1 cellular context compared by ENCODE assay signal in the genomic region with DNA sequence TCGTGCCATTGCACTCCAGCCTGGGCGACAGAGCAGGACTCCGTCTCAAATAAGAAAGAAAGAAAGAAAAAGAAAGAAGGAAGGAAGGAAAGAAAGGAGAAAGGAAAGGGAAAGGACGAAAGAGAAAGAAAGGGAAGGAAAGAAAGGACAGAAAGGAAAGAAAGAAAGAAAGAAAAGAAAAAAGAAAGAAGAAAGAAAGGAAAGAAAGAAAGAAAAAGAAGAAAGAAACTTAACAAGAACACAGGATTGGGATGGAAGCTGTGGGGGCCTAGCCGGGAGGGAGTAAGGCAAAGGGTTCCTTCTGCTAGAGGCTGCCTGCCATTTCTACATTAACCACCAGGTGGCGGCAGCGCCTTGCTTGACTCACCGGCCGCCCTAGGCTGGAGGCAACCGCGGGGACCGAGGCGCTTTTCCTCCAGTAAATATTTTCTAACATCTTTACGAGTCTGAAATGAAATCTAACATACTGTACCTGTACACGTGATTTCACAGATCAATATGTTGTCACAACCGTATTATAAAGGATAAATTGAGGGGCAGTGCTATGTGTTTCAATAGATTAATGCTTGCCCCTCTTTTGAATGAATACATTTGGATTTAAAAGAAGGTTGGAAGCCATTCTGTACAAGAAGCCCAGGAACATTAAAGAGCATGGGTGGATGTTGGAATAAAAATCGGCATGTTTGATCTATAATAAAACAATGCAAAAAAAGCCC.
A peak's percentile ranks its signal among the peaks of the same experiment; 100 is the strongest.
TF ChIP-seq lines count a peak whose summit lies in the region.

No MANE protein-coding gene starts in this region.

TF ChIP-seq in HepG2, 621 proteins besides CTCF, POLR2A, EP300 and RAD21 (continued from another document and continues in another):
- TF ChIP-seq HMGXB3 (CRISPR knock-in tag; IDR thresholded peaks at IDR 0.05; ENCODE audit: borderline replicate concordance) (peak; percentile 71), ZNF326 (CRISPR knock-in tag; IDR thresholded peaks at IDR 0.05; ENCODE audit: borderline replicate concordance) (no peak), HOXA5 (CRISPR knock-in tag; IDR thresholded peaks at IDR 0.05) (no peak), PPARG (CRISPR knock-in tag; conservative IDR thresholded peaks at IDR 0.05) (peak; percentile 68), NFE2L2 (IDR thresholded peaks at IDR 0.05; ENCODE audit: low read length) (0 out of 2 replicates have a peak, but pooled peaks have one; percentile 7), FOXJ3 (CRISPR knock-in tag; IDR thresholded peaks at IDR 0.05; ENCODE audit: borderline replicate concordance) (no peak), KMT2B (CRISPR knock-in tag; IDR thresholded peaks at IDR 0.05) (0 out of 2 replicates have a peak, but pooled peaks have one; percentile 43), ZFP1 (CRISPR knock-in tag; IDR thresholded peaks at IDR 0.05) (no peak), ZNF589 (CRISPR knock-in tag; conservative IDR thresholded peaks at IDR 0.05) (no peak), SRF (IDR thresholded peaks at IDR 0.05; ENCODE audit: low read depth, low read length) (no peak), ARNT (IDR thresholded peaks at IDR 0.05) (no peak), NFRKB (IDR thresholded peaks at IDR 0.05) (no peak), NFAT5 (CRISPR knock-in tag; IDR thresholded peaks at IDR 0.05) (no peak), REPIN1 (CRISPR knock-in tag; IDR thresholded peaks at IDR 0.05; ENCODE audit: borderline replicate concordance, low read depth) (0 out of 2 replicates have a peak, but pooled peaks have one; percentile 27), HOXA9 (CRISPR knock-in tag; IDR thresholded peaks at IDR 0.05; ENCODE audit: borderline replicate concordance) (no peak), ZNF629 (CRISPR knock-in tag; conservative IDR thresholded peaks at IDR 0.05) (no peak), HDAC1 (CRISPR knock-in tag; IDR thresholded peaks at IDR 0.05) (0 out of 2 replicates have a peak, but pooled peaks have one; percentile 17), ZNF205 (CRISPR knock-in tag; IDR thresholded peaks at IDR 0.05) (no peak), E2F5 (CRISPR knock-in tag; conservative IDR thresholded peaks at IDR 0.05) (no peak), BRCA1 (CRISPR knock-in tag; IDR thresholded peaks at IDR 0.05) (no peak), KDM2A (CRISPR knock-in tag; IDR thresholded peaks at IDR 0.05; ENCODE audit: borderline replicate concordance, low read depth) (peak; percentile 85; the same call in 1 of the 2 replicates), ZNF180 (CRISPR knock-in tag; IDR thresholded peaks at IDR 0.05; ENCODE audit: borderline replicate concordance, low read depth) (no peak)
- TF ChIP-seq, protein P1, sequence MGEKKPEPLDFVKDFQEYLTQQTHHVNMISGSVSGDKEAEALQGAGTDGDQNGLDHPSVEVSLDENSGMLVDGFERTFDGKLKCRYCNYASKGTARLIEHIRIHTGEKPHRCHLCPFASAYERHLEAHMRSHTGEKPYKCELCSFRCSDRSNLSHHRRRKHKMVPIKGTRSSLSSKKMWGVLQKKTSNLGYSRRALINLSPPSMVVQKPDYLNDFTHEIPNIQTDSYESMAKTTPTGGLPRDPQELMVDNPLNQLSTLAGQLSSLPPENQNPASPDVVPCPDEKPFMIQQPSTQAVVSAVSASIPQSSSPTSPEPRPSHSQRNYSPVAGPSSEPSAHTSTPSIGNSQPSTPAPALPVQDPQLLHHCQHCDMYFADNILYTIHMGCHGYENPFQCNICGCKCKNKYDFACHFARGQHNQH (CRISPR knock-in tag; IDR thresholded peaks at IDR 0.05): peak; percentile 45; the same call in 1 of the 2 replicates
- TF ChIP-seq, protein P2, sequence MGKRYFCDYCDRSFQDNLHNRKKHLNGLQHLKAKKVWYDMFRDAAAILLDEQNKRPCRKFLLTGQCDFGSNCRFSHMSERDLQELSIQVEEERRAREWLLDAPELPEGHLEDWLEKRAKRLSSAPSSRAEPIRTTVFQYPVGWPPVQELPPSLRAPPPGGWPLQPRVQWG (CRISPR knock-in tag; IDR thresholded peaks at IDR 0.05; ENCODE audit: borderline replicate concordance, low read depth): no peak
- TF ChIP-seq, protein P3, sequence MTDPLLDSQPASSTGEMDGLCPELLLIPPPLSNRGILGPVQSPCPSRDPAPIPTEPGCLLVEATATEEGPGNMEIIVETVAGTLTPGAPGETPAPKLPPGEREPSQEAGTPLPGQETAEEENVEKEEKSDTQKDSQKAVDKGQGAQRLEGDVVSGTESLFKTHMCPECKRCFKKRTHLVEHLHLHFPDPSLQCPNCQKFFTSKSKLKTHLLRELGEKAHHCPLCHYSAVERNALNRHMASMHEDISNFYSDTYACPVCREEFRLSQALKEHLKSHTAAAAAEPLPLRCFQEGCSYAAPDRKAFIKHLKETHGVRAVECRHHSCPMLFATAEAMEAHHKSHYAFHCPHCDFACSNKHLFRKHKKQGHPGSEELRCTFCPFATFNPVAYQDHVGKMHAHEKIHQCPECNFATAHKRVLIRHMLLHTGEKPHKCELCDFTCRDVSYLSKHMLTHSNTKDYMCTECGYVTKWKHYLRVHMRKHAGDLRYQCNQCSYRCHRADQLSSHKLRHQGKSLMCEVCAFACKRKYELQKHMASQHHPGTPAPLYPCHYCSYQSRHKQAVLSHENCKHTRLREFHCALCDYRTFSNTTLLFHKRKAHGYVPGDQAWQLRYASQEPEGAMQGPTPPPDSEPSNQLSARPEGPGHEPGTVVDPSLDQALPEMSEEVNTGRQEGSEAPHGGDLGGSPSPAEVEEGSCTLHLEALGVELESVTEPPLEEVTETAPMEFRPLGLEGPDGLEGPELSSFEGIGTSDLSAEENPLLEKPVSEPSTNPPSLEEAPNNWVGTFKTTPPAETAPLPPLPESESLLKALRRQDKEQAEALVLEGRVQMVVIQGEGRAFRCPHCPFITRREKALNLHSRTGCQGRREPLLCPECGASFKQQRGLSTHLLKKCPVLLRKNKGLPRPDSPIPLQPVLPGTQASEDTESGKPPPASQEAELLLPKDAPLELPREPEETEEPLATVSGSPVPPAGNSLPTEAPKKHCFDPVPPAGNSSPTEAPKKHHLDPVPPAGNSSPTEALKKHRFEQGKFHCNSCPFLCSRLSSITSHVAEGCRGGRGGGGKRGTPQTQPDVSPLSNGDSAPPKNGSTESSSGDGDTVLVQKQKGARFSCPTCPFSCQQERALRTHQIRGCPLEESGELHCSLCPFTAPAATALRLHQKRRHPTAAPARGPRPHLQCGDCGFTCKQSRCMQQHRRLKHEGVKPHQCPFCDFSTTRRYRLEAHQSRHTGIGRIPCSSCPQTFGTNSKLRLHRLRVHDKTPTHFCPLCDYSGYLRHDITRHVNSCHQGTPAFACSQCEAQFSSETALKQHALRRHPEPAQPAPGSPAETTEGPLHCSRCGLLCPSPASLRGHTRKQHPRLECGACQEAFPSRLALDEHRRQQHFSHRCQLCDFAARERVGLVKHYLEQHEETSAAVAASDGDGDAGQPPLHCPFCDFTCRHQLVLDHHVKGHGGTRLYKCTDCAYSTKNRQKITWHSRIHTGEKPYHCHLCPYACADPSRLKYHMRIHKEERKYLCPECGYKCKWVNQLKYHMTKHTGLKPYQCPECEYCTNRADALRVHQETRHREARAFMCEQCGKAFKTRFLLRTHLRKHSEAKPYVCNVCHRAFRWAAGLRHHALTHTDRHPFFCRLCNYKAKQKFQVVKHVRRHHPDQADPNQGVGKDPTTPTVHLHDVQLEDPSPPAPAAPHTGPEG (CRISPR knock-in tag; IDR thresholded peaks at IDR 0.05): no peak
- TF ChIP-seq, protein P4, sequence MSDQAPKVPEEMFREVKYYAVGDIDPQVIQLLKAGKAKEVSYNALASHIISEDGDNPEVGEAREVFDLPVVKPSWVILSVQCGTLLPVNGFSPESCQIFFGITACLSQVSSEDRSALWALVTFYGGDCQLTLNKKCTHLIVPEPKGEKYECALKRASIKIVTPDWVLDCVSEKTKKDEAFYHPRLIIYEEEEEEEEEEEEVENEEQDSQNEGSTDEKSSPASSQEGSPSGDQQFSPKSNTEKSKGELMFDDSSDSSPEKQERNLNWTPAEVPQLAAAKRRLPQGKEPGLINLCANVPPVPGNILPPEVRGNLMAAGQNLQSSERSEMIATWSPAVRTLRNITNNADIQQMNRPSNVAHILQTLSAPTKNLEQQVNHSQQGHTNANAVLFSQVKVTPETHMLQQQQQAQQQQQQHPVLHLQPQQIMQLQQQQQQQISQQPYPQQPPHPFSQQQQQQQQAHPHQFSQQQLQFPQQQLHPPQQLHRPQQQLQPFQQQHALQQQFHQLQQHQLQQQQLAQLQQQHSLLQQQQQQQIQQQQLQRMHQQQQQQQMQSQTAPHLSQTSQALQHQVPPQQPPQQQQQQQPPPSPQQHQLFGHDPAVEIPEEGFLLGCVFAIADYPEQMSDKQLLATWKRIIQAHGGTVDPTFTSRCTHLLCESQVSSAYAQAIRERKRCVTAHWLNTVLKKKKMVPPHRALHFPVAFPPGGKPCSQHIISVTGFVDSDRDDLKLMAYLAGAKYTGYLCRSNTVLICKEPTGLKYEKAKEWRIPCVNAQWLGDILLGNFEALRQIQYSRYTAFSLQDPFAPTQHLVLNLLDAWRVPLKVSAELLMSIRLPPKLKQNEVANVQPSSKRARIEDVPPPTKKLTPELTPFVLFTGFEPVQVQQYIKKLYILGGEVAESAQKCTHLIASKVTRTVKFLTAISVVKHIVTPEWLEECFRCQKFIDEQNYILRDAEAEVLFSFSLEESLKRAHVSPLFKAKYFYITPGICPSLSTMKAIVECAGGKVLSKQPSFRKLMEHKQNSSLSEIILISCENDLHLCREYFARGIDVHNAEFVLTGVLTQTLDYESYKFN (CRISPR knock-in tag; conservative IDR thresholded peaks at IDR 0.05): no peak
- TF ChIP-seq, protein P5, sequence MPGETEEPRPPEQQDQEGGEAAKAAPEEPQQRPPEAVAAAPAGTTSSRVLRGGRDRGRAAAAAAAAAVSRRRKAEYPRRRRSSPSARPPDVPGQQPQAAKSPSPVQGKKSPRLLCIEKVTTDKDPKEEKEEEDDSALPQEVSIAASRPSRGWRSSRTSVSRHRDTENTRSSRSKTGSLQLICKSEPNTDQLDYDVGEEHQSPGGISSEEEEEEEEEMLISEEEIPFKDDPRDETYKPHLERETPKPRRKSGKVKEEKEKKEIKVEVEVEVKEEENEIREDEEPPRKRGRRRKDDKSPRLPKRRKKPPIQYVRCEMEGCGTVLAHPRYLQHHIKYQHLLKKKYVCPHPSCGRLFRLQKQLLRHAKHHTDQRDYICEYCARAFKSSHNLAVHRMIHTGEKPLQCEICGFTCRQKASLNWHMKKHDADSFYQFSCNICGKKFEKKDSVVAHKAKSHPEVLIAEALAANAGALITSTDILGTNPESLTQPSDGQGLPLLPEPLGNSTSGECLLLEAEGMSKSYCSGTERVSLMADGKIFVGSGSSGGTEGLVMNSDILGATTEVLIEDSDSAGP (CRISPR knock-in tag; IDR thresholded peaks at IDR 0.05; ENCODE audit: borderline replicate concordance): 0 out of 2 replicates have a peak, but pooled peaks have one; percentile 24
